In the genomic region with DNA sequence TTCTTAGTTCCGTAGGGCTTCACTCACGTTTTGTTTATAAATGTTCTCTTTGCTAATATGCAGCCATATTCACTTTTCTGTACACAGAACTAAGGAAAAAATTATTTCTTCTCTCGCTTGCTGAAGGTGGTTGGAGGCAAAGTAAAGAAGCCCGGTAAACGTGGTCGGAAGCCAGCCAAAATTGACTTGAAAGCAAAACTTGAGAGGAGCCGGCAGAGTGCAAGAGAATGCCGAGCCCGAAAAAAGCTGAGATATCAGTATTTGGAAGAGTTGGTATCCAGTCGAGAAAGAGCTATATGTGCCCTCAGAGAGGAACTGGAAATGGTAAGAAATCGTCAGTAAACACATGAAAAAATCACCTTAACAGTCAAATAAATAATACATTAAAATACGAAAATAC, we compare ENCODE assay signal across 37 cellular contexts.
"Had no signal": no experiment of that assay in that cellular context is flagged by ENCODE, and none has a peak within 500 bp of the region (broad histone marks: within the 10 kb centered on the region; RNA-seq: fewer than 3 reads in every experiment).

No MANE protein-coding gene starts in this region.

- DNase-seq: activated CD4-positive, alpha-beta memory T cell treated with anti-CD3 and anti-CD28 coated beads, Interleukin-2, amount 10 ng/mL, durations not matched to agents 7 days and 5 days; activated CD4-positive, alpha-beta T cell treated with anti-CD3 and anti-CD28 coated beads for 1 hour; activated CD4-positive, alpha-beta T cell treated with anti-CD3 and anti-CD28 coated beads for 36 hours; activated CD4-positive, alpha-beta T cell treated with anti-CD3 and anti-CD28 coated beads for 48 hours; activated CD4-positive, alpha-beta T cell treated with anti-CD3 and anti-CD28 coated beads, Interleukin-2, amount 10 ng/mL, durations not matched to agents 7 days and 5 days; activated CD4-positive, alpha-beta T cell treated with anti-CD3 and anti-CD28 coated beads, Interleukin-2, amount 50 U/mL, for 48 hours; activated CD4-positive, CD25-positive, alpha-beta regulatory T cell; activated CD8-positive, alpha-beta memory T cell treated with anti-CD3 and anti-CD28 coated beads for 24 hours; activated CD8-positive, alpha-beta memory T cell treated with anti-CD3 and anti-CD28 coated beads, Interleukin-2, amount 10 ng/mL, durations not matched to agents 7 days and 5 days; activated CD8-positive, alpha-beta memory T cell treated with anti-CD3 and anti-CD28 coated beads, Interleukin-2, amount 50 U/mL, for 48 hours; activated CD8-positive, alpha-beta T cell treated with anti-CD3 and anti-CD28 coated beads, Interleukin-2, amount 10 ng/mL, durations not matched to agents 7 days and 5 days; activated effector memory CD4-positive, alpha-beta T cell treated with Interleukin-2 at 50 U/mL for 16 hours; activated gamma-delta T cell; activated naive CD4-positive, alpha-beta T cell treated with anti-CD3 and anti-CD28 coated beads, Interleukin-2, amount 10 ng/mL, durations not matched to agents 7 days and 5 days; activated naive CD4-positive, alpha-beta T cell treated with Interleukin-2 at 50 U/mL for 16 hours; activated naive CD8-positive, alpha-beta T cell treated with anti-CD3 and anti-CD28 coated beads, Interleukin-2, amount 10 ng/mL, durations not matched to agents 7 days and 5 days; activated naive CD8-positive, alpha-beta T cell treated with anti-CD3 and anti-CD28 coated beads, Interleukin-2, amount 50 U/mL, for 24 hours; activated T-cell treated with anti-CD3 and anti-CD28 coated beads, Interleukin-2, amount 50 U/mL, for 24 hours; activated T-cell treated with anti-CD3 and anti-CD28 coated beads, Interleukin-2, amount 50 U/mL, for 48 hours; amygdala; anterior cingulate cortex; T-helper 1 cell; T-helper 2 cell; T-helper 9 cell had no signal

- ATAC-seq: activated CD4-positive, alpha-beta T cell treated with anti-CD3 and anti-CD28 coated beads for 36 hours; activated CD4-positive, CD25-positive, alpha-beta regulatory T cell treated with anti-CD3 and anti-CD28 coated beads, Interleukin-2, amount 50 U/mL, for 24 hours; activated CD8-positive, alpha-beta memory T cell treated with anti-CD3 and anti-CD28 coated beads, Interleukin-2, amount 10 ng/mL, durations not matched to agents 7 days and 5 days; activated CD8-positive, alpha-beta T cell treated with anti-CD3 and anti-CD28 coated beads, Interleukin-2, amount 10 ng/mL, durations not matched to agents 7 days and 5 days; activated naive CD8-positive, alpha-beta T cell treated with anti-CD3 and anti-CD28 coated beads, Interleukin-2, amount 50 U/mL, for 24 hours had no signal

- H3K27me3 ChIP-seq: ascending aorta, cardiac muscle cell had no signal

- H3K27ac ChIP-seq: ascending aorta, cardiac muscle cell, VCaP had no signal

- H3K27ac Mint-ChIP-seq: activated CD4-positive, alpha-beta memory T cell treated with anti-CD3 and anti-CD28 coated beads, Interleukin-2, amount 10 ng/mL, durations not matched to agents 7 days and 5 days; activated CD4-positive, alpha-beta T cell treated with anti-CD3 and anti-CD28 coated beads, Interleukin-2, amount 10 ng/mL, durations not matched to agents 7 days and 5 days; activated CD8-positive, alpha-beta memory T cell treated with anti-CD3 and anti-CD28 coated beads, Interleukin-2, amount 10 ng/mL, durations not matched to agents 7 days and 5 days; activated CD8-positive, alpha-beta T cell treated with anti-CD3 and anti-CD28 coated beads, Interleukin-2, amount 10 ng/mL, durations not matched to agents 7 days and 5 days; activated naive CD4-positive, alpha-beta T cell treated with anti-CD3 and anti-CD28 coated beads, Interleukin-2, amount 10 ng/mL, durations not matched to agents 7 days and 5 days; activated naive CD8-positive, alpha-beta T cell treated with anti-CD3 and anti-CD28 coated beads, Interleukin-2, amount 10 ng/mL, durations not matched to agents 7 days and 5 days; activated naive CD8-positive, alpha-beta T cell treated with anti-CD3 and anti-CD28 coated beads, Interleukin-2, amount 50 U/mL, for 24 hours; activated T-helper 2 cell treated with anti-CD3 and anti-CD28 coated beads, Interferon-gamma antibody, Interleukin-2, Interleukin-4, amounts not matched to agents 10 μg/mL and 5 μg/mL and 100 μg/mL, durations not matched to agents 14 hours and 24 hours and 36 hours; brain; T-helper 2 cell treated with Interferon-gamma antibody and Interleukin-4, amounts not matched to agents 5 μg/mL and 100 μg/mL, for 36 hours had no signal

- H3K4me3 Mint-ChIP-seq: activated CD4-positive, alpha-beta memory T cell treated with anti-CD3 and anti-CD28 coated beads, Interleukin-2, amount 10 ng/mL, durations not matched to agents 7 days and 5 days; activated CD4-positive, alpha-beta T cell treated with anti-CD3 and anti-CD28 coated beads for 36 hours; activated CD4-positive, alpha-beta T cell treated with anti-CD3 and anti-CD28 coated beads, Interleukin-2, amount 10 ng/mL, durations not matched to agents 7 days and 5 days; activated CD8-positive, alpha-beta memory T cell treated with anti-CD3 and anti-CD28 coated beads, Interleukin-2, amount 10 ng/mL, durations not matched to agents 7 days and 5 days; activated CD8-positive, alpha-beta T cell treated with anti-CD3 and anti-CD28 coated beads, Interleukin-2, amount 10 ng/mL, durations not matched to agents 7 days and 5 days; activated naive CD4-positive, alpha-beta T cell treated with anti-CD3 and anti-CD28 coated beads, Interleukin-2, amount 10 ng/mL, durations not matched to agents 7 days and 5 days; activated naive CD4-positive, alpha-beta T cell treated with anti-CD3 and anti-CD28 coated beads, Interleukin-2, amount 50 U/mL, for 24 hours; activated naive CD8-positive, alpha-beta T cell treated with anti-CD3 and anti-CD28 coated beads, Interleukin-2, amount 10 ng/mL, durations not matched to agents 7 days and 5 days; activated naive CD8-positive, alpha-beta T cell treated with anti-CD3 and anti-CD28 coated beads, Interleukin-2, amount 50 U/mL, for 24 hours; activated T-cell treated with anti-CD3 and anti-CD28 coated beads, Interleukin-2, amount 50 U/mL, for 24 hours; brain; central memory CD8-positive, alpha-beta T cell; T-helper 1 cell treated with Interleukin-12 subunit alpha and Interleukin-12 subunit beta and Interleukin-4 antibody, amounts not matched to agents 30 μg/mL and 1 μg/mL, for 36 hours; T-helper 2 cell treated with Interferon-gamma antibody and Interleukin-4, amounts not matched to agents 5 μg/mL and 100 μg/mL, for 36 hours had no signal

- FAIRE-seq: bronchial epithelial cell, colon, TTC549 had no signal

- H3K27me3 Mint-ChIP-seq: activated CD4-positive, alpha-beta memory T cell treated with anti-CD3 and anti-CD28 coated beads, Interleukin-2, amount 10 ng/mL, durations not matched to agents 7 days and 5 days; activated CD4-positive, alpha-beta T cell treated with anti-CD3 and anti-CD28 coated beads for 36 hours; activated CD4-positive, alpha-beta T cell treated with anti-CD3 and anti-CD28 coated beads, Interleukin-2, amount 10 ng/mL, durations not matched to agents 7 days and 5 days; activated CD8-positive, alpha-beta memory T cell treated with anti-CD3 and anti-CD28 coated beads, Interleukin-2, amount 10 ng/mL, durations not matched to agents 7 days and 5 days; activated naive CD4-positive, alpha-beta T cell treated with anti-CD3 and anti-CD28 coated beads, Interleukin-2, amount 10 ng/mL, durations not matched to agents 7 days and 5 days; activated naive CD4-positive, alpha-beta T cell treated with anti-CD3 and anti-CD28 coated beads, Interleukin-2, amount 50 U/mL, for 24 hours; activated naive CD8-positive, alpha-beta T cell treated with anti-CD3 and anti-CD28 coated beads, Interleukin-2, amount 10 ng/mL, durations not matched to agents 7 days and 5 days; activated naive CD8-positive, alpha-beta T cell treated with anti-CD3 and anti-CD28 coated beads, Interleukin-2, amount 50 U/mL, for 24 hours; activated T-cell treated with anti-CD3 and anti-CD28 coated beads, Interleukin-2, amount 50 U/mL, for 24 hours; brain; central memory CD8-positive, alpha-beta T cell had no signal

- H3K4me3 ChIP-seq: ascending aorta, cardiac muscle cell had no signal
